8 cellular contexts compared by ENCODE assay signal in the genomic region with DNA sequence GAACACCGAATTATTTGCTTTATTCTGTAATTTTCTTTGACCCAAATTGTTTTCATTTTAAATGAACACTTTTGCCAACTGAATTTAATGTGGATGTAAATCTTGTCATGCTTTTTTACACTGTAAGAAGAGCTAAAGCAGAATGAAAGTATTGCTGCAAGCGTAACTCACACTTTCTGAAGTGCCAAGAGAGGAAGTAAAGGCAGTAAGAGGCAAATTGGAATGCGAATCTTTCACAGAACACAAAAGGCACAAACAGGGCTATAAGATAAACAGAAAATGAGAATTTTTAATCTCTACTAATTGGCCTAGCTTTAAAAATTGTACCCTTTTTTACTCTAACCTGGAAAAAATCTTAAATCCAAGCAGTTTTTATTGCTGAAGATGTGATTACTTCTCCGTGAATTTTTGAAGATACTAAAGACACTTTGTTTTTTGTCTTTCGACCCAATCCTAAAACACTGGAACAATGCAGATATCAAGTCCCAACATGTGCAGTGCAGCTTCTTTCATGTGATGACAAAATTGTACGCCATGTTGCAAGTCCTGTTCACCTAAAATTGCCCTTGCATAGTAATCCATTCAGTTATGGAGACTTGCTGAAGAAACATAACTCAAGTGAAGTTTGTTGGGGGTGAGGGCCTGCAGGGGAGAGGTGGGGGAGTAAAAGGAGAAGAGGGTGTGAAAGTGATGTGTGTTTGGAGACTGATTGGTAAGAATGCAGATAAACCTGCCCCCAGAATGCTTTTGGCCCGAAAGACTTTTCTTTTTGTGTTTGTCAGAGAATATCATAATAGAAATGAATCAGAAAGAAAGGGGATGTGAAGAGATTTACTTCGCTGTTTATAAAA. TPM values are rescaled to one million over a fixed set of nuclear protein-coding genes. Genes with fewer than 3 reads are reported as not detected.
DNase-seq lines count a peak whose midpoint lies in the region; ATAC-seq and TF ChIP-seq lines count a peak whose summit lies in the region.

No MANE protein-coding gene starts in this region.

- POLR2A ChIA-PET in PC-9 (lab: Charles Lee; ENCODE audit: unreplicated experiment): interaction anchor here (0.6 kb wide), 1 partner anchor 892 kb away, joined by 10 read pairs; no protein-coding TSS in a partner anchor

- H3K27me3 ChIP-seq in GM23248 (replicated peaks; ENCODE audit: insufficient read depth) (no peaks in the 10 kb centered on the region), PC-9 (ENCODE audit: insufficient read depth, low read depth) (no peaks in the 10 kb centered on the region), esophagus (ENCODE audit: control insufficient read depth in 1 of 2, insufficient read depth in 2 of 2, low read length in 2 of 2) (no peaks in the 10 kb centered on the region), parathyroid adenoma (ENCODE audit: control insufficient read depth, insufficient read depth, low read length) (no peaks in the 10 kb centered on the region)

- CTCF ChIA-PET in PC-9 (lab: Charles Lee): no interaction called here

- BruUV-seq in PC-9 (replicated peaks; lab: Mats Ljungman, UMichigan): TSS peak; percentile 37

- H2AFZ ChIP-seq in GM23248: no peak overlapping the region
- H2AFZ ChIP-seq in PC-9: no peak overlapping the region
- no peak overlapping the region for H2AFZ ChIP-seq in parathyroid adenoma

- H3K4me2 ChIP-seq in GM23248 (ENCODE audit: unreplicated experiment): peak overlapping the region; percentile 93
- H3K4me2 ChIP-seq in PC-9: peak overlapping the region; percentile 89
- peak overlapping the region; percentile 62 for H3K4me2 ChIP-seq in parathyroid adenoma (ENCODE audit: low read length)

- H3K9ac ChIP-seq in GM23248: no peak overlapping the region
- no peak overlapping the region for H3K9ac ChIP-seq in parathyroid adenoma

- peaks cover 25% of the 10 kb centered on the region for H3K4me1 ChIP-seq in GM23248 (ENCODE audit: insufficient read depth)
- peaks cover 20% of the 10 kb centered on the region for H3K4me1 ChIP-seq in PC-9 (replicated peaks; ENCODE audit: insufficient read depth)
- peaks cover 0 to 7% of the 10 kb centered on the region in 2 donors for H3K4me1 ChIP-seq in esophagus (ENCODE audit: control insufficient read depth in 2 of 2, insufficient read depth in 2 of 2, low read length in 1 of 2)
- H3K4me1 ChIP-seq in parathyroid adenoma: peaks cover 14% of the 10 kb centered on the region

- H3K9me3 ChIP-seq in GM23248 (ENCODE audit: low read depth) (no peaks in the 10 kb centered on the region), PC-9 (ENCODE audit: insufficient read depth, low read depth) (no peaks in the 10 kb centered on the region), esophagus (ENCODE audit: control insufficient read depth in 2 of 2, insufficient read depth in 1 of 2, low read depth in 1 of 2, low read length in 1 of 2) (no peaks in the 10 kb centered on the region), parathyroid adenoma (ENCODE audit: control insufficient read depth, low read length) (no peaks in the 10 kb centered on the region)

- H4K20me1 ChIP-seq in GM23248 (ENCODE audit: insufficient read depth) (peaks cover 8% of the 10 kb centered on the region), PC-9 (ENCODE audit: insufficient read depth) (peaks cover 37% of the 10 kb centered on the region)

- H3K4me3 ChIP-seq in GM23248 (peak overlapping the region; percentile 81), PC-9 (peak overlapping the region; percentile 98; the same call in 1 of the 2 replicates), esophagus (ENCODE audit: low read depth in 1 of 2, low read length in 2 of 2) (peak overlapping the region; percentile 72 to 80), parathyroid adenoma (ENCODE audit: low read depth, low read length) (peak overlapping the region; percentile 77)

- H3F3A ChIP-seq in GM23248 (ENCODE audit: insufficient read depth) (peaks cover 38% of the 10 kb centered on the region), PC-9 (ENCODE audit: insufficient read depth, low read depth) (peaks cover 26% of the 10 kb centered on the region)

- in situ Hi-C loops in GM23248 (cut with MboI): no loop called here

- ATAC-seq in HG03521 (IDR thresholded peaks at IDR 0.05; ENCODE audit: unreplicated experiment) (no peak), GM21619 (IDR thresholded peaks at IDR 0.05; ENCODE audit: unreplicated experiment) (no peak)

- H3K27ac ChIP-seq in GM23248 (no peak overlapping the region), PC-9 (no peak overlapping the region), esophagus (ENCODE audit: low read depth in 2 of 2, low read length in 1 of 2) (no peak overlapping the region), parathyroid adenoma (no peak overlapping the region)

- intact Hi-C loops in PC-9 (cut with micrococcal nuclease; ENCODE audit: unreplicated experiment): loop anchor here (5.0 kb wide), 1 partner anchor 45 kb away; no protein-coding TSS in a partner anchor

- H3K79me2 ChIP-seq in GM23248 (ENCODE audit: insufficient read depth) (peaks cover 10% of the 10 kb centered on the region; the same call in 1 of the 2 replicates), PC-9 (ENCODE audit: low read depth) (peaks cover 48% of the 10 kb centered on the region), parathyroid adenoma (no peaks in the 10 kb centered on the region)

- H3K36me3 ChIP-seq in GM23248 (ENCODE audit: low read depth): no peaks in the 10 kb centered on the region
- no peaks in the 10 kb centered on the region for H3K36me3 ChIP-seq in PC-9 (ENCODE audit: low read depth)
- peaks cover 0 to 2% of the 10 kb centered on the region in 2 donors for H3K36me3 ChIP-seq in esophagus (ENCODE audit: control insufficient read depth in 2 of 2, insufficient read depth in 2 of 2, low read length in 1 of 2)
- H3K36me3 ChIP-seq in parathyroid adenoma (ENCODE audit: control insufficient read depth, insufficient read depth, low read length): no peaks in the 10 kb centered on the region

- no peak for DNase-seq in GM23248
- no peak for DNase-seq in PC-9
- no peak for DNase-seq in NCI-H1417 treated with DMSO at 0.1 percent for 48 hours (lab: John Stamatoyannopoulos, UW)
- DNase-seq in stimulated activated CD4-positive, alpha-beta T cell treated with anti-CD3 and anti-CD28 coated beads, Interleukin-12 subunit alpha, Interleukin-12 subunit beta, amount 100 ng/mL, for 4 hours: no peak

- 61 to 69% methylated on average over 8 of the region's 8 CpGs for WGBS in GM23248 (ENCODE audit: low coverage in 1 of 2, low lambda C conversion rate in 2 of 2, missing lambda C conversion rate in 2 of 2), 2 experiments
- 45 to 48% methylated on average over 8 of the region's 8 CpGs for WGBS in esophagus, 2 donors

- no peaks in the 10 kb centered on the region for H3K9me2 ChIP-seq in GM23248 (ENCODE audit: insufficient read depth)
- no peaks in the 10 kb centered on the region for H3K9me2 ChIP-seq in PC-9 (ENCODE audit: insufficient read depth)

- TF ChIP-seq CTCF in PC-9 (conservative IDR thresholded peaks at IDR 0.05) (no peak), parathyroid adenoma (IDR thresholded peaks at IDR 0.05) (no peak)

RNA-seq across cellular contexts. Expression of a gene that starts 1.4 kb away (rescaled TPM):
- total RNA-seq in GM23248 (2014; rRNA removed; shearing (Covaris generic)): 2.3 and 4.9 TPM in 2 replicates
- polyA plus RNA-seq in GM23248 (2016; fragmentation: Nextera tagmentation; extraction: Ambion mirVana) (2.1 and 2.4 TPM in 2 replicates), esophagus (1 to 10 TPM; 2.6 to 5.0 TPM)
- total RNA-seq in PC-9 (2021): 9.6 and 10.8 TPM in 2 replicates
